In the genomic region with DNA sequence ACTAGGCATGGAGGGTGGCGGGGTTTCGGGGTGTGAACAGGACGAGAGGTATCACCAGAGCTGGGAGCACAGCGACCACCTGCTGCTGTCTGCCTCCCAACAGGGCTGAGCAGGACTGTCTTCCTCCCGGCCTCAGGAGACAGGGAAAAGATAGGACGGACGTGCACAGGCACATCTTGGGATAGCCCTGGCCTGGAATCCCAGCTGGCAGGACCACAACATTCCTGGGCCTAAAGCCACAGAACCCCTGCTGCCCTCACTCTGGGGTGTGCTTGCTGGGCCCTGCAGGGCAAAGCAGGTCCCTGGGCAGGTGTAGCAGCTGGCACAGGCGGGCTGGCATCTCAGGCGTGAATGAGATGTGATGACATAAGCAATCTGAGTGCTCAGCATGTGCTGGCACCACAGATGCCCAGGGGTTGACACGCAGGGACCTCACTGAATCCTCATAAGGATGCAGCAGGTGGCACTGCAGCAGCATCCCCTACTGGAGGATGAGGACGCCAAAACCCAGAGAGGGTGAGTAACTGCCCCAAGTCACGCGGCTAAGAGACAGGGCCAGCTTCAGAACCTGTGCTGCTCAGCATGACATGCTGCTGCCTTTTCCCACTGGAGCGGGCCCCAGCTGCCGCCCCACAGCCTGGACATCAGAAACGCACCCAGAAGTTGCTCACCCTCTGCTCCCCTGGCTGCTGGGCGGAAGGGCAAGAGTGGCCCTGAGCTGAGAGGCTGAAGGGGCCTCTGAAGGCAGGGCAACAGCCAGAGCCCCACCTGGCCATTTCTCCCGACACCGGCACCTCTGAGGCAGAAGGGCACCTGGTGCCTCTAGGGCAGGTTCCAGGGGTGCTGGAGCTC, we compare ENCODE assay signal across 13 cellular contexts. TPM values are rescaled to one million over a fixed set of nuclear protein-coding genes. Genes with fewer than 3 reads are reported as not detected.
A peak's percentile ranks its signal among the peaks of the same experiment; 100 is the strongest.
DNase-seq lines count a peak whose midpoint lies in the region; ATAC-seq, FAIRE-seq and TF ChIP-seq lines count a peak whose summit lies in the region.
"Had no signal": no experiment of that assay in that cellular context is flagged by ENCODE, and none has a peak within 500 bp of the region (broad histone marks: within the 10 kb centered on the region; RNA-seq: fewer than 3 reads in every experiment).

No MANE protein-coding gene starts in this region.

- ATAC-seq in CD4-positive, alpha-beta T cell (ENCODE audit: poor library complexity): no peak
- ATAC-seq in GM19397 (IDR thresholded peaks at IDR 0.05; ENCODE audit: unreplicated experiment): no peak
- ATAC-seq in GM18511 (IDR thresholded peaks at IDR 0.05; ENCODE audit: unreplicated experiment): no peak
- ATAC-seq: activated T-cell treated with anti-CD3 and anti-CD28 coated beads, Interleukin-2, amount 50 U/mL, for 4 hours had no signal

- no peaks in the 10 kb centered on the region for H3K9me3 Mint-ChIP-seq in CD4-positive, alpha-beta T cell
- H3K9me3 Mint-ChIP-seq in IgD-negative memory B cell: no peaks in the 10 kb centered on the region
- no peaks in the 10 kb centered on the region for H3K9me3 Mint-ChIP-seq in progenitor cell of endocrine pancreas (ENCODE audit: low read depth)
- H3K9me3 Mint-ChIP-seq: activated T-cell treated with anti-CD3 and anti-CD28 coated beads, Interleukin-2, amount 50 U/mL, for 4 hours; mesothelial cell of epicardium had no signal

- DNase-seq in CD4-positive, alpha-beta T cell: peak in 1 of 10 experiments; percentile 6
- no peak for DNase-seq in progenitor cell of endocrine pancreas (ENCODE audit: low spot score, unreplicated experiment)
- DNase-seq in ecto neural progenitor cell (ENCODE audit: low spot score): no peak
- DNase-seq: activated T-cell treated with anti-CD3 and anti-CD28 coated beads, Interleukin-2, amount 50 U/mL, for 4 hours had no signal

- no peaks in the 10 kb centered on the region for H3K27me3 ChIP-seq in CD4-positive, alpha-beta T cell (ENCODE audit: control insufficient read depth, insufficient read depth, low read length)
- H3K27me3 ChIP-seq: cardiac muscle cell, gastrocnemius medialis had no signal

- no peaks in the 10 kb centered on the region for H3K9me3 ChIP-seq in CD4-positive, alpha-beta T cell (ENCODE audit: control insufficient read depth, low read length)
- H3K9me3 ChIP-seq: gastrocnemius medialis had no signal

- no peak overlapping the region for H3K27ac ChIP-seq in CD4-positive, alpha-beta T cell (ENCODE audit: low read depth, low read length)
- H3K27ac ChIP-seq: cardiac muscle cell, gastrocnemius medialis had no signal

- TF ChIP-seq CTCF in CD4-positive, alpha-beta T cell (IDR thresholded peaks at IDR 0.05): no peak
- TF ChIP-seq CTCF in WI38 (IDR thresholded peaks at IDR 0.05; ENCODE audit: low read depth, low read length): 0 out of 2 replicates have a peak, but pooled peaks have one; percentile 7
- TF ChIP-seq CTCF in progenitor cell of endocrine pancreas (IDR thresholded peaks at IDR 0.05; ENCODE audit: unreplicated experiment): no peak

- POLR2A ChIA-PET in CD4-positive, alpha-beta T cell (lab: Charles Lee): no interaction called here

- intact Hi-C loops in CD4-positive, alpha-beta T cell (cut with DNase I, micrococcal nuclease): no loop called here

- no peak overlapping the region for H3K4me3 ChIP-seq in WI38 (ENCODE audit: low read depth, low read length)
- H3K4me3 ChIP-seq: cardiac muscle cell, gastrocnemius medialis had no signal

- CTCF ChIA-PET in CD4-positive, alpha-beta T cell (lab: Charles Lee): no interaction called here

- peak overlapping the region; percentile 62 for H3K4me3 Mint-ChIP-seq in CD4-positive, alpha-beta T cell
- H3K4me3 Mint-ChIP-seq in IgD-negative memory B cell (peak overlapping the region in 1 of 4 donors; percentile 61), progenitor cell of endocrine pancreas (ENCODE audit: low read depth) (no peak overlapping the region)
- H3K4me3 Mint-ChIP-seq: activated T-cell treated with anti-CD3 and anti-CD28 coated beads, Interleukin-2, amount 50 U/mL, for 4 hours; mesothelial cell of epicardium had no signal

- H3K36me3 Mint-ChIP-seq in CD4-positive, alpha-beta T cell (ENCODE audit: low read depth): peaks cover 85% of the 10 kb centered on the region
- H3K36me3 Mint-ChIP-seq in IgD-negative memory B cell (peaks cover 2% of the 10 kb centered on the region), progenitor cell of endocrine pancreas (ENCODE audit: insufficient read depth) (peaks cover 2% of the 10 kb centered on the region)
- H3K36me3 Mint-ChIP-seq: mesothelial cell of epicardium had no signal

- FAIRE-seq in islet of Langerhans (lab: Jason Lieb, UNC): peak; percentile 94
- FAIRE-seq: D721Med had no signal

- H3K27ac Mint-ChIP-seq in CD4-positive, alpha-beta T cell: peak overlapping the region; percentile 58
- H3K27ac Mint-ChIP-seq in IgD-negative memory B cell: peak overlapping the region; percentile 57 to 86 (median 71)
- no peak overlapping the region for H3K27ac Mint-ChIP-seq in progenitor cell of endocrine pancreas
- H3K27ac Mint-ChIP-seq: mesothelial cell of epicardium had no signal

- H3K4me1 Mint-ChIP-seq in CD4-positive, alpha-beta T cell (ENCODE audit: low read depth): peaks cover 34% of the 10 kb centered on the region
- H3K4me1 Mint-ChIP-seq in IgD-negative memory B cell (peaks cover 10 to 23% (median 23%) of the 10 kb centered on the region in 3 donors), progenitor cell of endocrine pancreas (ENCODE audit: low read depth) (peaks cover under 1% of the 10 kb centered on the region)

- H3K27me3 Mint-ChIP-seq in CD4-positive, alpha-beta T cell: no peaks in the 10 kb centered on the region
- H3K27me3 Mint-ChIP-seq in IgD-negative memory B cell: no peaks in the 10 kb centered on the region
- H3K27me3 Mint-ChIP-seq in progenitor cell of endocrine pancreas: no peaks in the 10 kb centered on the region

RNA-seq across cellular contexts. Expression of a gene that starts 7.1 kb away (rescaled TPM):
- 100 to 1,000 TPM; 801 to 805 TPM for total RNA-seq in CD4-positive, alpha-beta T cell
- 108 TPM for polyA plus RNA-seq in IgD-negative memory B cell
- 25.7 and 35.2 TPM in 2 replicates for total RNA-seq in progenitor cell of endocrine pancreas

RNA-seq across cellular contexts. Expression of a gene that starts 16.4 kb away (rescaled TPM):
- 10 to 100 TPM; 17.2 to 18.8 TPM for total RNA-seq in CD4-positive, alpha-beta T cell
- 42.7 TPM for polyA plus RNA-seq in IgD-negative memory B cell
- 38.8 and 42.3 TPM in 2 replicates for total RNA-seq in progenitor cell of endocrine pancreas

RNA-seq across cellular contexts. Expression of a gene that starts 37.7 kb away (rescaled TPM):
- under 1 TPM; 0.70 to 0.77 TPM for total RNA-seq in CD4-positive, alpha-beta T cell
- polyA plus RNA-seq in IgD-negative memory B cell: 0.45 TPM
- 3.8 and 4.0 TPM in 2 replicates for total RNA-seq in progenitor cell of endocrine pancreas

RNA-seq across cellular contexts. Expression of a gene that starts 58.2 kb away (rescaled TPM):
- 10 to 100 TPM; 24.9 to 26.8 TPM for total RNA-seq in CD4-positive, alpha-beta T cell
- polyA plus RNA-seq in IgD-negative memory B cell: 40.4 TPM
- total RNA-seq in progenitor cell of endocrine pancreas: 33.5 and 36.7 TPM in 2 replicates

Comparison
In these comparisons a context has a peak if more than half of its experiments do, and no peak if none do; other contexts are left out.
1. RNA of a gene that starts 7.1 kb away (total RNA-seq): 801 to 805 TPM in CD4-positive, alpha-beta T cell; 25.7 to 35.2 TPM in progenitor cell of endocrine pancreas; every median in the first group is over 10 times any median in the second.